In the genomic region with DNA sequence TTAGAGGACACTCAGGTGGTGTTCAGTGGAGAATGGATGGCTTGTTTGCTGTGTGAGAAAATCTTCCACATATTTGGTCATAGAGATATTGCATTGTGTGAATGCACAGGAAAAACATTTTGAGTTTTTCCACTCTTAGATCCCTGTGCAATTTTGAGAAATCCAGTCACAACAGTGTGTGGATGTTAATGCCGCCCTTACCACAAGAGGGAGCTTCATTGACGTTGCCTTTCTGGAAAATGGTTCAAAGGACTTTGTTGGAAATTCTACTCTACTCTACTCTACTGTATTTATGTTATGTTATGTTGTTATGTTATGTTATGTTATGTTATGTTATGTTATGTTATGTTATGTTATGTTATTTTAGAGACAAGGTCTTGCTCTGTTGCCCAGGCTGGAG, we compare ENCODE assay signal across 10 cellular contexts. TPM values are rescaled to one million over a fixed set of nuclear protein-coding genes. Genes with fewer than 3 reads are reported as not detected.
DNase-seq lines count a peak whose midpoint lies in the region; ATAC-seq, FAIRE-seq and TF ChIP-seq lines count a peak whose summit lies in the region.
"Had no signal": no experiment of that assay in that cellular context is flagged by ENCODE, and none has a peak within 500 bp of the region (broad histone marks: within the 10 kb centered on the region; RNA-seq: fewer than 3 reads in every experiment).

No MANE protein-coding gene starts in this region.

- TF ChIP-seq CTCF in BJ (IDR thresholded peaks at IDR 0.05; ENCODE audit: insufficient read depth, low read depth, low read length) (peak; percentile 43), HCT116 (IDR thresholded peaks at IDR 0.05 in 2 of 3, conservative IDR thresholded peaks at IDR 0.05 in 1 of 3; ENCODE audit: borderline replicate concordance in 1 of 3, insufficient read depth in 1 of 3, low read depth in 2 of 3, low read length in 2 of 3) (peak; percentile 13 to 48 (median 40); a peak in 5 of 6 replicates), GM12878 (IDR thresholded peaks at IDR 0.05 in 2 of 3, conservative IDR thresholded peaks at IDR 0.05 in 1 of 3; ENCODE audit: control insufficient read depth in 2 of 3, extremely low read depth in 1 of 3, insufficient read depth in 1 of 3, low read depth in 3 of 3, low read length in 3 of 3) (peak; percentile 30 to 41 (median 31); a peak in 3 of 6 replicates), liver (IDR thresholded peaks at IDR 0.05; ENCODE audit: low read depth, low read length, missing input control) (peak; percentile 43)

- H3K9me3 ChIP-seq in HCT116 (ENCODE audit: control insufficient read depth in 1 of 2, insufficient read depth in 1 of 2, low read depth in 1 of 2, low read length in 2 of 2), result peaks cover 5 to 18% of the 10 kb centered on the region in 2 experiments; a peak in 2 of 4 replicates
- peaks cover 2% of the 10 kb centered on the region; the same call in 2 of the 3 replicates for H3K9me3 ChIP-seq in GM12878 (replicated peaks; ENCODE audit: control insufficient read depth, insufficient read depth, low read length)
- peaks cover 2 to 15% (median 7%) of the 10 kb centered on the region in 4 donors for H3K9me3 ChIP-seq in liver (ENCODE audit: control insufficient read depth in 4 of 4, low read length in 3 of 4)

- no peak for FAIRE-seq in GM12878 (lab: Jason Lieb, UNC)

- H3K36me3 ChIP-seq in BJ (ENCODE audit: control insufficient read depth, insufficient read depth, low read length) (no peaks in the 10 kb centered on the region), HCT116 (ENCODE audit: control insufficient read depth in 1 of 2, insufficient read depth in 2 of 2, low read length in 2 of 2) (no peaks in the 10 kb centered on the region), GM12878 (ENCODE audit: control insufficient read depth in 2 of 2, insufficient read depth in 2 of 2, low read length in 1 of 2) (no peaks in the 10 kb centered on the region), liver (ENCODE audit: control insufficient read depth in 4 of 4, insufficient read depth in 3 of 4, low read depth in 1 of 4, low read length in 3 of 4) (peaks cover 0 to 2% (median under 1%) of the 10 kb centered on the region in 4 donors)

- SMC1A ChIA-PET in GM12878 (lab: Charles Lee; ENCODE audit: uncharacterized antibody, unreplicated experiment), result interaction anchor here (0.8 kb wide), 1 partner anchor 13 kb away, joined by 4 read pairs; the partner anchor contains the start of gene ZNF20

- TF ChIP-seq POLR2A in HCT116 (IDR thresholded peaks at IDR 0.05; ENCODE audit: borderline replicate concordance, extremely low read depth, insufficient read depth, insufficient read length) (no peak), GM12878 (IDR thresholded peaks at IDR 0.05; ENCODE audit: low read depth, low read length) (no peak)

- H3K27ac Mint-ChIP-seq in stimulated activated memory B cell treated with anti-CD40 and anti-IgM and Interleukin-4, amounts not matched to agents 10 μg/mL and 1 μg/mL and 100 μg/mL, for 72 hours, result no peak overlapping the region
- H3K27ac Mint-ChIP-seq: naive thymus-derived CD4-positive, alpha-beta T cell had no signal

- TF ChIP-seq RAD21 in HCT116 (IDR thresholded peaks at IDR 0.05; ENCODE audit: low read depth) (peak; percentile 44), GM12878 (IDR thresholded peaks at IDR 0.05; ENCODE audit: insufficient read depth, low read depth, low read length) (0 out of 2 replicates have a peak, but pooled peaks have one; percentile 24), liver (IDR thresholded peaks at IDR 0.05) (peak; percentile 42 to 63)

- RAD21 ChIA-PET in HCT116 (lab: Charles Lee; ENCODE audit: low non-redundant PET in 1 of 2, low total read pairs in 2 of 2, uncharacterized antibody in 2 of 2, unreplicated experiment in 2 of 2) (no interaction called here), GM12878 (lab: Charles Lee; ENCODE audit: unreplicated experiment) (interaction anchor here (1.0 kb wide), 1 partner anchor 67 kb away, joined by 3 read pairs; no protein-coding TSS in a partner anchor)

- intact Hi-C loops in HCT116 (cut with micrococcal nuclease) (no loop called here), GM12878 (cut with micrococcal nuclease; ENCODE audit: unreplicated experiment) (no loop called here)

- H2AFZ ChIP-seq in HCT116 (ENCODE audit: low read depth, low read length, poor library complexity, severe bottlenecking), result no peak overlapping the region
- no peak overlapping the region for H2AFZ ChIP-seq in GM12878 (ENCODE audit: control insufficient read depth, low read depth, low read length)

- ATAC-seq in HCT116, result no peak
- no peak for ATAC-seq in GM12878
- no peak for ATAC-seq in GM18511 (IDR thresholded peaks at IDR 0.05; ENCODE audit: unreplicated experiment)
- no peak for ATAC-seq in GM18517 (IDR thresholded peaks at IDR 0.05; ENCODE audit: unreplicated experiment)
- no peak for ATAC-seq in stimulated activated memory B cell treated with anti-CD40 and anti-IgM and Interleukin-4, amounts not matched to agents 10 μg/mL and 1 μg/mL and 100 μg/mL, for 72 hours
- ATAC-seq: naive thymus-derived CD4-positive, alpha-beta T cell had no signal

- 33% methylated on average over 2 of the region's 2 CpGs for WGBS in GM12878 (ENCODE audit: insufficient coverage, insufficient replicate concordance, low lambda C conversion rate, missing lambda C conversion rate)
- 33% methylated on average over 2 of the region's 2 CpGs for WGBS in liver

- H3K27ac ChIP-seq in HCT116 (ENCODE audit: low read depth, low read length) (no peak overlapping the region), GM12878 (ENCODE audit: control insufficient read depth, insufficient read depth) (no peak overlapping the region), liver (ENCODE audit: low read depth in 1 of 2, low read length in 2 of 2) (no peak overlapping the region)

- H3K9ac ChIP-seq in HCT116 (ENCODE audit: low read length), result no peak overlapping the region
- H3K9ac ChIP-seq in GM12878 (ENCODE audit: control insufficient read depth, insufficient read depth, low read length), result no peak overlapping the region
- no peak overlapping the region for H3K9ac ChIP-seq in liver (ENCODE audit: low read depth in 1 of 2, low read length in 2 of 2)

- H3K4me2 ChIP-seq in HCT116 (ENCODE audit: low read length), result no peak overlapping the region
- H3K4me2 ChIP-seq in GM12878 (ENCODE audit: control insufficient read depth, insufficient read depth), result no peak overlapping the region

- H3K4me3 ChIP-seq in BJ (ENCODE audit: low read depth, low read length), result no peak overlapping the region
- H3K4me3 ChIP-seq in HCT116 (replicated peaks in 1 of 2; ENCODE audit: low read depth in 1 of 2, low read length in 2 of 2), result no peak overlapping the region
- no peak overlapping the region for H3K4me3 ChIP-seq in GM12878
- no peak overlapping the region for H3K4me3 ChIP-seq in liver (ENCODE audit: low read depth in 1 of 3, low read length in 3 of 3)

- in situ Hi-C loops in GM12878 (cut with MboI), result no loop called here

- TF ChIP-seq EP300 in GM12878 (IDR thresholded peaks at IDR 0.05; ENCODE audit: borderline replicate concordance in 1 of 2, control insufficient read depth in 1 of 2, low read depth in 2 of 2, low read length in 2 of 2), result no peak

- H3K4me1 Mint-ChIP-seq in stimulated activated memory B cell treated with anti-CD40 and anti-IgM and Interleukin-4, amounts not matched to agents 10 μg/mL and 1 μg/mL and 100 μg/mL, for 72 hours, result no peaks in the 10 kb centered on the region
- H3K4me1 Mint-ChIP-seq: naive thymus-derived CD4-positive, alpha-beta T cell had no signal

- H3K36me3 Mint-ChIP-seq in stimulated activated memory B cell treated with anti-CD40 and anti-IgM and Interleukin-4, amounts not matched to agents 10 μg/mL and 1 μg/mL and 100 μg/mL, for 72 hours, result peaks cover 10% of the 10 kb centered on the region

- no peak overlapping the region for H3K4me3 Mint-ChIP-seq in stimulated activated memory B cell treated with anti-CD40 and anti-IgM and Interleukin-4, amounts not matched to agents 10 μg/mL and 1 μg/mL and 100 μg/mL, for 72 hours
- H3K4me3 Mint-ChIP-seq: naive thymus-derived CD4-positive, alpha-beta T cell had no signal

- DNase-seq in BJ (ENCODE audit: low read depth), result no peak
- DNase-seq in HCT116 (ENCODE audit: low read depth, low spot score), result no peak
- no peak for DNase-seq in GM12878 (ENCODE audit: low read depth, low spot score)
- no peak for DNase-seq in HEK293T (ENCODE audit: extremely low spot score)

- H3K27me3 Mint-ChIP-seq in stimulated activated memory B cell treated with anti-CD40 and anti-IgM and Interleukin-4, amounts not matched to agents 10 μg/mL and 1 μg/mL and 100 μg/mL, for 72 hours, result no peaks in the 10 kb centered on the region

- POLR2A ChIA-PET in BJ (lab: Charles Lee), result no interaction called here
- POLR2A ChIA-PET in HCT116 (lab: Charles Lee), result interaction anchor here (0.6 kb wide), 1 partner anchor 320 kb away, joined by 3 read pairs; no protein-coding TSS in a partner anchor
- POLR2A ChIA-PET in GM12878 (lab: Charles Lee), result no interaction called here
- POLR2A ChIA-PET in HEK293T (lab: Yijun Ruan, JAX), result no interaction called here

- H3K9me3 Mint-ChIP-seq in stimulated activated memory B cell treated with anti-CD40 and anti-IgM and Interleukin-4, amounts not matched to agents 10 μg/mL and 1 μg/mL and 100 μg/mL, for 72 hours, result peaks cover 5% of the 10 kb centered on the region

- H4K20me1 ChIP-seq in HCT116 (ENCODE audit: insufficient read depth) (no peaks in the 10 kb centered on the region), GM12878 (ENCODE audit: control insufficient read depth, insufficient read depth) (no peaks in the 10 kb centered on the region)

- CTCF ChIA-PET in BJ (lab: Yijun Ruan, JAX), result interaction anchor here (0.8 to 1.4 kb wide), 4 partner anchors 11 to 30 kb away, joined by 3 to 5 read pairs (median 4); partner anchors contain the start of gene ZNF20
- CTCF ChIA-PET in HCT116 (lab: Charles Lee), result no interaction called here
- CTCF ChIA-PET in GM12878 (lab: Yijun Ruan, JAX), result interaction anchor here (0.8 to 2.0 kb wide), 10 partner anchors 10 to 204 kb away, joined by 3 to 9 read pairs (median 4); partner anchors contain the start of genes ZNF20 and ZNF625
- CTCF ChIA-PET in HEK293T (lab: Yijun Ruan, JAX), result no interaction called here

- H3K79me2 ChIP-seq in HCT116 (ENCODE audit: insufficient read depth, low read length) (no peaks in the 10 kb centered on the region), GM12878 (ENCODE audit: control insufficient read depth, insufficient read depth, low read length) (no peaks in the 10 kb centered on the region)

- no peaks in the 10 kb centered on the region for H3K9me2 ChIP-seq in HCT116 (ENCODE audit: insufficient read depth)

- BruUV-seq in HCT116 (replicated peaks; lab: Mats Ljungman, UMichigan) (no TSS peak), GM12878 (replicated peaks; lab: Mats Ljungman, UMichigan) (no TSS peak)

- no peaks in the 10 kb centered on the region for H3K27me3 ChIP-seq in BJ (ENCODE audit: control insufficient read depth, insufficient read depth, low read length)
- H3K27me3 ChIP-seq in HCT116 (ENCODE audit: insufficient read depth, low read length), result no peaks in the 10 kb centered on the region
- H3K27me3 ChIP-seq in GM12878 (replicated peaks in 1 of 2; ENCODE audit: control insufficient read depth in 2 of 2, insufficient read depth in 2 of 2, low read length in 1 of 2), result no peaks in the 10 kb centered on the region
- H3K27me3 ChIP-seq in liver (ENCODE audit: control insufficient read depth in 4 of 4, insufficient read depth in 4 of 4, low read length in 3 of 4), result no peaks in the 10 kb centered on the region

- H3K4me1 ChIP-seq in HCT116 (ENCODE audit: control insufficient read depth in 1 of 2, insufficient read depth in 2 of 2, low read length in 2 of 2), result no peaks in the 10 kb centered on the region
- H3K4me1 ChIP-seq in GM12878 (ENCODE audit: control insufficient read depth, insufficient read depth, low read length), result no peaks in the 10 kb centered on the region
- H3K4me1 ChIP-seq in liver (ENCODE audit: control insufficient read depth in 4 of 4, insufficient read depth in 4 of 4, low read length in 3 of 4), result no peaks in the 10 kb centered on the region

RNA-seq across cellular contexts. Expression of gene ZNF20, which starts 13.4 kb away (rescaled TPM):
- polyA plus RNA-seq in BJ (2011; rRNA removed) (2.1 and 2.8 TPM in 2 replicates), GM12878 (2011; rRNA removed) (4.5 and 5.0 TPM in 2 replicates), GM12878 (2014; fragmentation: Illumina TruSeq; extraction: Trizol) (2.4 and 2.5 TPM in 2 replicates), GM12878 (2014; fragmentation: Nextera tagmentation; extraction: Ambion mirVana) (1 to 10 TPM; 2.5 to 2.8 TPM), GM12878 (2014; rRNA removed) (1.4 and 2.0 TPM in 2 replicates), GM12878 (2016; fragmentation: Nextera tagmentation; extraction: Ambion mirVana) (1 to 10 TPM; 2.9 TPM), liver (1 to 10 TPM in 1 of 2 donors, under 1 TPM in 1; 0.13 to 1.0 TPM)
- 4.1 and 4.4 TPM in 2 replicates for polyA minus RNA-seq in BJ (2011; rRNA and poly(A)+ RNA removed)
- total RNA-seq in HCT116 (2021; ENCODE audit: unreplicated experiment) (1.0 TPM), GM12878 (2014; rRNA removed) (2.3 and 3.8 TPM in 2 replicates), GM12878 (2014; rRNA removed; fragmentation: Illumina TruSeq; extraction: Trizol) (4.9 and 5.1 TPM in 2 replicates), GM12878 (2021) (1.5 and 2.5 TPM in 2 replicates), liver (1 to 10 TPM; 1.2 to 1.8 TPM)
- 0.62 and 0.86 TPM in 2 replicates for polyA plus RNA-seq in HCT116 (2012)
- 19.3 and 20.3 TPM in 2 replicates for total RNA-seq in GM12878 (2013; cell fraction: nucleolus; rRNA removed)
- polyA plus RNA-seq in GM12878 (2011; ENCODE audit: low read depth), result 1.5 TPM
- 1.8 and 2.1 TPM in 2 replicates for polyA plus RNA-seq in GM12878 (2011; cell fraction: cytosol; rRNA removed)
- polyA plus RNA-seq in GM12878 (2011; cell fraction: nucleus; rRNA removed), result 3.5 and 4.0 TPM in 2 replicates
- 2.6 and 3.9 TPM in 2 replicates for polyA plus RNA-seq in GM12878 (2012)
- 4.3 and 6.5 TPM in 2 replicates for polyA minus RNA-seq in GM12878 (2011; rRNA and poly(A)+ RNA removed)
- polyA minus RNA-seq in GM12878 (2011; cell fraction: cytosol; rRNA and poly(A)+ RNA removed), result 1.1 and 4.5 TPM in 2 replicates
- polyA minus RNA-seq in GM12878 (2011; cell fraction: nucleus; rRNA and poly(A)+ RNA removed), result 6.2 and 7.2 TPM in 2 replicates

RNA-seq across cellular contexts. Expression of gene ZNF625, which starts 29.8 kb away (rescaled TPM):
- polyA plus RNA-seq in BJ (2011; rRNA removed) (1.5 and 2.2 TPM in 2 replicates), GM12878 (2011; rRNA removed) (1.8 and 2.2 TPM in 2 replicates), GM12878 (2014; fragmentation: Illumina TruSeq; extraction: Trizol) (0.79 and 1.4 TPM in 2 replicates), GM12878 (2014; fragmentation: Nextera tagmentation; extraction: Ambion mirVana) (under 1 TPM; 0.62 to 0.64 TPM), GM12878 (2014; rRNA removed) (1.1 TPM in 2 replicates), GM12878 (2016; fragmentation: Nextera tagmentation; extraction: Ambion mirVana) (under 1 TPM; 0.52 to 0.77 TPM), liver (under 1 TPM in 1 of 2 donors, not detected in 1; 0.20 TPM)
- 4.2 and 9.3 TPM in 2 replicates for polyA minus RNA-seq in BJ (2011; rRNA and poly(A)+ RNA removed)
- total RNA-seq in HCT116 (2021; ENCODE audit: unreplicated experiment) (not detected), GM12878 (2014; rRNA removed) (2.9 and 4.3 TPM in 2 replicates), GM12878 (2014; rRNA removed; fragmentation: Illumina TruSeq; extraction: Trizol) (5.0 and 5.8 TPM in 2 replicates), GM12878 (2021) (3.1 and 3.3 TPM in 2 replicates), liver (1 to 10 TPM; 2.5 to 3.8 TPM)
- polyA plus RNA-seq in HCT116 (2012), result not detected in 2 replicates
- total RNA-seq in GM12878 (2013; cell fraction: nucleolus; rRNA removed), result 8.4 and 9.2 TPM in 2 replicates
- 3.5 TPM for polyA plus RNA-seq in GM12878 (2011; ENCODE audit: low read depth)
- 0.57 and 0.78 TPM in 2 replicates for polyA plus RNA-seq in GM12878 (2011; cell fraction: cytosol; rRNA removed)
- 1.1 and 1.2 TPM in 2 replicates for polyA plus RNA-seq in GM12878 (2011; cell fraction: nucleus; rRNA removed)
- 2.1 and 4.8 TPM in 2 replicates for polyA plus RNA-seq in GM12878 (2012)
- polyA minus RNA-seq in GM12878 (2011; rRNA and poly(A)+ RNA removed), result 3.7 and 4.8 TPM in 2 replicates
- 1.5 and 1.7 TPM in 2 replicates for polyA minus RNA-seq in GM12878 (2011; cell fraction: cytosol; rRNA and poly(A)+ RNA removed)
- polyA minus RNA-seq in GM12878 (2011; cell fraction: nucleus; rRNA and poly(A)+ RNA removed), result 1.2 and 2.1 TPM in 2 replicates
- total RNA-seq: NCI-H460 had no signal

RNA-seq across cellular contexts. Expression of gene ZNF136, which starts 36.2 kb away (rescaled TPM):
- polyA plus RNA-seq in BJ (2011; rRNA removed) (1.5 and 2.8 TPM in 2 replicates), GM12878 (2011; rRNA removed) (7.1 and 11.4 TPM in 2 replicates), GM12878 (2014; fragmentation: Illumina TruSeq; extraction: Trizol) (6.6 and 8.0 TPM in 2 replicates), GM12878 (2014; fragmentation: Nextera tagmentation; extraction: Ambion mirVana) (1 to 10 TPM; 2.8 to 3.1 TPM), GM12878 (2014; rRNA removed) (2.9 and 5.0 TPM in 2 replicates), GM12878 (2016; fragmentation: Nextera tagmentation; extraction: Ambion mirVana) (1 to 10 TPM; 6.7 to 7.7 TPM), liver (1 to 10 TPM in 1 of 2 donors, under 1 TPM in 1; 0.92 to 2.1 TPM)
- polyA minus RNA-seq in BJ (2011; rRNA and poly(A)+ RNA removed), result 2.9 and 3.8 TPM in 2 replicates
- total RNA-seq in HCT116 (2021; ENCODE audit: unreplicated experiment) (4.0 TPM), GM12878 (2014; rRNA removed) (7.4 and 7.8 TPM in 2 replicates), GM12878 (2014; rRNA removed; fragmentation: Illumina TruSeq; extraction: Trizol) (7.7 and 8.8 TPM in 2 replicates), GM12878 (2021) (4.9 and 6.6 TPM in 2 replicates), liver (1 to 10 TPM; 4.5 to 5.8 TPM)
- 0.91 and 1.3 TPM in 2 replicates for polyA plus RNA-seq in HCT116 (2012)
- total RNA-seq in GM12878 (2013; cell fraction: nucleolus; rRNA removed), result 43.0 and 44.1 TPM in 2 replicates
- polyA plus RNA-seq in GM12878 (2011; ENCODE audit: low read depth), result 3.9 TPM
- 2.6 and 3.1 TPM in 2 replicates for polyA plus RNA-seq in GM12878 (2011; cell fraction: cytosol; rRNA removed)
- 3.8 and 4.2 TPM in 2 replicates for polyA plus RNA-seq in GM12878 (2011; cell fraction: nucleus; rRNA removed)
- polyA plus RNA-seq in GM12878 (2012), result 6.5 and 8.4 TPM in 2 replicates
- 7.3 and 10.3 TPM in 2 replicates for polyA minus RNA-seq in GM12878 (2011; rRNA and poly(A)+ RNA removed)
- 2.8 and 5.1 TPM in 2 replicates for polyA minus RNA-seq in GM12878 (2011; cell fraction: cytosol; rRNA and poly(A)+ RNA removed)
- polyA minus RNA-seq in GM12878 (2011; cell fraction: nucleus; rRNA and poly(A)+ RNA removed), result 6.0 and 8.6 TPM in 2 replicates

Comparison
In these comparisons a context has a peak if more than half of its experiments do, and no peak if none do; other contexts are left out.
1. CTCF ChIA-PET loops: an anchor here in BJ (0.8 to 1.4 kb wide) and GM12878 (0.8 to 2.0 kb wide); none called in HCT116 and HEK293T.